ENCODE assay signal across 9 cellular contexts in genomic region chr2:40256649-40257048, GRCh38.
DNase-seq lines count a peak whose midpoint lies in the region; ATAC-seq, FAIRE-seq and TF ChIP-seq lines count a peak whose summit lies in the region.
"Had no signal": no experiment of that assay in that cellular context is flagged by ENCODE, and none has a peak within 500 bp of the region (broad histone marks: within the 10 kb centered on the region; RNA-seq: fewer than 3 reads in every experiment).

No MANE protein-coding gene starts in this region.

- H3K79me2 ChIP-seq in hepatocyte = no peaks in the 10 kb centered on the region

- H3K4me1 ChIP-seq in NT2/D1 (ENCODE audit: insufficient read depth, insufficient read length) (no peaks in the 10 kb centered on the region), hepatocyte (ENCODE audit: insufficient read depth) (no peaks in the 10 kb centered on the region)

- intact Hi-C loops in Calu3 (cut with micrococcal nuclease; ENCODE audit: unreplicated experiment) = no loop called here

- H3K4me3 ChIP-seq in NT2/D1 (ENCODE audit: insufficient read length, low read depth) = no peak overlapping the region
- H3K4me3 ChIP-seq in hepatocyte = no peak overlapping the region

- no peaks in the 10 kb centered on the region for H3K36me3 Mint-ChIP-seq in Calu3 (ENCODE audit: insufficient read depth, unreplicated experiment)
- H3K36me3 Mint-ChIP-seq in activated T-cell treated with anti-CD3 and anti-CD28 coated beads, Interleukin-2, amount 50 U/mL, for 4 hours (ENCODE audit: insufficient read depth) = no peaks in the 10 kb centered on the region

- H4K20me1 ChIP-seq in hepatocyte (ENCODE audit: insufficient read depth, poor library complexity, severe bottlenecking) = no peaks in the 10 kb centered on the region

- H3K9me3 Mint-ChIP-seq in Calu3 (ENCODE audit: low read depth, unreplicated experiment) = no peaks in the 10 kb centered on the region
- no peaks in the 10 kb centered on the region for H3K9me3 Mint-ChIP-seq in activated T-cell treated with anti-CD3 and anti-CD28 coated beads, Interleukin-2, amount 50 U/mL, for 4 hours
- H3K9me3 Mint-ChIP-seq: activated B cell treated with CpG ODN at 0.5 μM for 24 hours had no signal

- DNase-seq in Calu3 (peak; percentile 31), H54 (ENCODE audit: insufficient read length, low spot score) (peak; percentile 12), NT2/D1 (ENCODE audit: low read depth, low spot score) (peak; percentile 57), germinal center (ENCODE audit: low spot score) (peak; percentile 23), COLO829 (ENCODE audit: low spot score) (no peak), hepatocyte (ENCODE audit: low spot score) (no peak)
- DNase-seq in activated T-cell treated with anti-CD3 and anti-CD28 coated beads, Interleukin-2, amount 50 U/mL, for 4 hours = no peak
- DNase-seq: activated B cell treated with CpG ODN at 0.5 μM for 24 hours had no signal

- no peak overlapping the region for H3K4me3 Mint-ChIP-seq in Calu3 (ENCODE audit: low read depth, unreplicated experiment)
- no peak overlapping the region for H3K4me3 Mint-ChIP-seq in activated T-cell treated with anti-CD3 and anti-CD28 coated beads, Interleukin-2, amount 50 U/mL, for 4 hours
- H3K4me3 Mint-ChIP-seq: activated B cell treated with CpG ODN at 0.5 μM for 24 hours had no signal

- H3K9me3 ChIP-seq in NT2/D1 (ENCODE audit: insufficient read depth, low read length) (no peaks in the 10 kb centered on the region), hepatocyte (ENCODE audit: low read depth) (no peaks in the 10 kb centered on the region)

- ATAC-seq in activated T-cell treated with anti-CD3 and anti-CD28 coated beads, Interleukin-2, amount 50 U/mL, for 4 hours = no peak
- no peak for ATAC-seq in GM18909 (IDR thresholded peaks at IDR 0.05; ENCODE audit: poor library complexity, unreplicated experiment)

- H3K9ac ChIP-seq in NT2/D1 (ENCODE audit: insufficient read length, low read depth) = no peak overlapping the region

- CTCF ChIA-PET in Calu3 (lab: Charles Lee) = interaction anchor here (0.7 kb wide), 1 partner anchor 10 kb away, joined by 3 read pairs; no protein-coding TSS in a partner anchor

- H3K27ac Mint-ChIP-seq in Calu3 (ENCODE audit: unreplicated experiment) = no peak overlapping the region
- H3K27ac Mint-ChIP-seq: activated B cell treated with CpG ODN at 0.5 μM for 24 hours had no signal

- H3K4me1 Mint-ChIP-seq in Calu3 (ENCODE audit: low read depth, unreplicated experiment) = peaks cover 11% of the 10 kb centered on the region
- no peaks in the 10 kb centered on the region for H3K4me1 Mint-ChIP-seq in activated T-cell treated with anti-CD3 and anti-CD28 coated beads, Interleukin-2, amount 50 U/mL, for 4 hours (ENCODE audit: low read depth)
- H3K4me1 Mint-ChIP-seq: activated B cell treated with CpG ODN at 0.5 μM for 24 hours had no signal

- H3K27ac ChIP-seq in hepatocyte = no peak overlapping the region

- no peak overlapping the region for H3K4me2 ChIP-seq in hepatocyte

- no peaks in the 10 kb centered on the region for H3K9me2 ChIP-seq in hepatocyte (replicated peaks; ENCODE audit: insufficient read depth)

- no peaks in the 10 kb centered on the region for H3K36me3 ChIP-seq in NT2/D1 (ENCODE audit: insufficient read depth, insufficient read length, low read length)
- no peaks in the 10 kb centered on the region for H3K36me3 ChIP-seq in hepatocyte (replicated peaks; ENCODE audit: insufficient read depth, low read depth)

- H3K27me3 Mint-ChIP-seq in Calu3 (ENCODE audit: unreplicated experiment) = no peaks in the 10 kb centered on the region
- no peaks in the 10 kb centered on the region for H3K27me3 Mint-ChIP-seq in activated T-cell treated with anti-CD3 and anti-CD28 coated beads, Interleukin-2, amount 50 U/mL, for 4 hours (ENCODE audit: low read depth)
- H3K27me3 Mint-ChIP-seq: activated B cell treated with CpG ODN at 0.5 μM for 24 hours had no signal

- H3K27me3 ChIP-seq in NT2/D1 (ENCODE audit: insufficient read depth, insufficient read length) (no peaks in the 10 kb centered on the region), hepatocyte (no peaks in the 10 kb centered on the region)

- no peak for TF ChIP-seq POLR2A in H54 (IDR thresholded peaks at IDR 0.05; ENCODE audit: low read depth, low read length)

- BruUV-seq in Calu3 (replicated peaks; lab: Mats Ljungman, UMichigan) = no TSS peak

- no peak overlapping the region for H2AFZ ChIP-seq in hepatocyte

- peak; percentile 75 for FAIRE-seq in H54 (lab: Jason Lieb, UNC)

- TF ChIP-seq CTCF in Calu3 (IDR thresholded peaks at IDR 0.05; ENCODE audit: unreplicated experiment) (peak; percentile 33), hepatocyte (IDR thresholded peaks at IDR 0.05; ENCODE audit: poor library complexity) (no peak)

Comparison
In these comparisons a context has a peak if more than half of its experiments do, and no peak if none do; other contexts are left out.
1. DNase-seq: peak in Calu3 (single experiment), H54 (single experiment), NT2/D1 (single experiment) and germinal center (single experiment); none in activated T-cell treated with anti-CD3 and anti-CD28 coated beads, Interleukin-2, amount 50 U/mL, for 4 hours (single experiment), COLO829 (single experiment) and hepatocyte (single experiment).